ENCODE assay signal across 8 cellular contexts in the genomic region with DNA sequence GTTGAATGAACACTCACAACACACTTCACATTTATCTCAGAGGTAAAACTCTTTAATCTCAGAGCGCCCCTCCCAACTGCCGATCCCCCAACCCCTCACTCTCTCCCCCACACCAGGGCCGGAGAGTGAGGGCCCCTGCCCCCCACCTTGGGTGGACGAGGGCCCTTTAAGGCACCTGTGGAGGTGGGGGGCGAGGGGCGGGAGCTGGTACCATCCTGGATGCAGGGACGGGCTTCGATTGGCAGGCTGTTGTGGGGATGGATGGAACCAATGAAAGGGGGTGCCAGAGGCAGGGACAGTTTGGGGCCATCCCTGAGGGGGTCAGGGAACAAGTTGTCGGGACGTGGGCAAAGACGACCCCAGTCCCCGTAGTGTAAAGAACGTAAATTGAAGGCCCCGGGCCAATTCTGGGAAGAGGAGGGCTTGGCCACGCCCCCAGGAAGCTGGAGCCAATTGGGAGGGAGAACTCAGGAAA. TPM values are rescaled to one million over a fixed set of nuclear protein-coding genes. Genes with fewer than 3 reads are reported as not detected.
DNase-seq lines count a peak whose midpoint lies in the region; TF ChIP-seq lines count a peak whose summit lies in the region.

No MANE protein-coding gene starts in this region.

- H3K9ac ChIP-seq in Karpas-422 (ENCODE audit: low read length) (peak overlapping the region; percentile 67), trophoblast cell (ENCODE audit: low read length) (no peak overlapping the region)

- peaks cover 20% of the 10 kb centered on the region for H4K20me1 ChIP-seq in Karpas-422 (ENCODE audit: insufficient read depth, low read depth, low read length)

- peaks cover 49% of the 10 kb centered on the region for H3K4me1 ChIP-seq in Karpas-422 (ENCODE audit: low read length)
- peaks cover 15 to 23% of the 10 kb centered on the region in 2 experiments for H3K4me1 ChIP-seq in trophoblast cell (ENCODE audit: control insufficient read depth in 1 of 2, insufficient read depth in 2 of 2, low read length in 2 of 2)

- H3K4me3 ChIP-seq in Karpas-422 (ENCODE audit: low read length) (peak overlapping the region; percentile 59), epithelial cell of esophagus (ENCODE audit: low read length) (peak overlapping the region; percentile 52), trophoblast cell (ENCODE audit: low read depth, low read length) (peak overlapping the region; percentile 25)

- peaks cover 18% of the 10 kb centered on the region for H3K79me1 ChIP-seq in trophoblast cell (ENCODE audit: low read length)

- H3K9me2 ChIP-seq in Karpas-422 (replicated peaks; ENCODE audit: insufficient read depth, low read length), result no peaks in the 10 kb centered on the region

- peak overlapping the region; percentile 49 for H3K18ac ChIP-seq in trophoblast cell (ENCODE audit: low read length)

- H3K14ac ChIP-seq in trophoblast cell (ENCODE audit: low read length), result peak overlapping the region; percentile 47

- peak overlapping the region; percentile 52; the same call in 1 of the 2 replicates for H2AFZ ChIP-seq in Karpas-422 (ENCODE audit: low read length)
- peak overlapping the region; percentile 62 for H2AFZ ChIP-seq in trophoblast cell (ENCODE audit: insufficient read depth, low read length, poor library complexity)

- peaks cover 11% of the 10 kb centered on the region for H3K36me3 ChIP-seq in Karpas-422 (ENCODE audit: insufficient read depth, low read length)
- peaks cover 35 to 36% of the 10 kb centered on the region in 2 experiments for H3K36me3 ChIP-seq in trophoblast cell (ENCODE audit: control insufficient read depth in 1 of 2, insufficient read depth in 2 of 2, low read length in 2 of 2)

- H4K91ac ChIP-seq in trophoblast cell (ENCODE audit: low read depth, low read length), result peak overlapping the region; percentile 84

- peak overlapping the region; percentile 73 for H3K27ac ChIP-seq in Karpas-422 (ENCODE audit: low read length)
- no peak overlapping the region for H3K27ac ChIP-seq in trophoblast cell (ENCODE audit: low read depth, low read length)

- no CpG with 5 or more reads among the region's 15 CpGs for WGBS in trophoblast cell (ENCODE audit: extremely low coverage, insufficient coverage, insufficient read length)

- peak; percentile 65 for DNase-seq in stimulated activated CD8-positive, alpha-beta memory T cell treated with anti-CD3 and anti-CD28 coated beads, Interleukin-7, amount 100 ng/mL, for 24 hours (ENCODE audit: low read depth)
- no peak for DNase-seq in stimulated activated CD8-positive, alpha-beta memory T cell treated with anti-CD3 and anti-CD28 coated beads, Interleukin-4, amount 100 ng/mL, for 48 hours
- DNase-seq in Karpas-422 (no peak), epithelial cell of esophagus (ENCODE audit: low read depth) (no peak), trophoblast cell (no peak), middle frontal gyrus (ENCODE audit: extremely low spot score, low spot score) (no peak), CD1c-positive myeloid dendritic cell (ENCODE audit: extremely low spot score) (no peak), dermis blood vessel endothelial cell (no peak)

- H3K4me2 ChIP-seq in Karpas-422 (ENCODE audit: low read depth, low read length, poor library complexity, severe bottlenecking) (peak overlapping the region; percentile 74), trophoblast cell (ENCODE audit: low read length) (peak overlapping the region; percentile 73)

- peak overlapping the region; percentile 13 for H2BK5ac ChIP-seq in trophoblast cell (ENCODE audit: low read depth, low read length, poor library complexity)

- peak overlapping the region; percentile 77 for H2AK5ac ChIP-seq in trophoblast cell (ENCODE audit: low read length)

- H3K23ac ChIP-seq in trophoblast cell (ENCODE audit: low read length), result no peak overlapping the region

- peak overlapping the region; percentile 92 for H4K8ac ChIP-seq in trophoblast cell (ENCODE audit: low read depth, low read length)

- H3K79me2 ChIP-seq in Karpas-422 (ENCODE audit: low read length) (peaks cover 28% of the 10 kb centered on the region), trophoblast cell (ENCODE audit: control insufficient read depth, insufficient read depth, low read length, poor library complexity) (peaks cover 7% of the 10 kb centered on the region)

- no peak overlapping the region for H2BK12ac ChIP-seq in trophoblast cell (ENCODE audit: low read length)

- H3K9me3 ChIP-seq in Karpas-422 (ENCODE audit: low read length), result no peaks in the 10 kb centered on the region
- H3K9me3 ChIP-seq in trophoblast cell (ENCODE audit: insufficient read depth, low read depth, low read length), result no peaks in the 10 kb centered on the region

- peak overlapping the region; percentile 29 for H3K4ac ChIP-seq in trophoblast cell (ENCODE audit: low read depth, low read length)

- H3K27me3 ChIP-seq in Karpas-422 (ENCODE audit: low read length) (no peaks in the 10 kb centered on the region), trophoblast cell (ENCODE audit: insufficient read depth, low read length) (no peaks in the 10 kb centered on the region)

- H2BK120ac ChIP-seq in trophoblast cell (ENCODE audit: insufficient read depth, low read length, poor library complexity), result peak overlapping the region; percentile 65

- H4K12ac ChIP-seq in trophoblast cell (ENCODE audit: low read depth, low read length), result peak overlapping the region; percentile 68

- TF ChIP-seq CTCF in epithelial cell of esophagus (IDR thresholded peaks at IDR 0.05; ENCODE audit: insufficient read depth, low read depth, low read length, missing control alignments), result no peak

RNA-seq across cellular contexts. Expression of a gene that starts 1.7 kb away (rescaled TPM):
- 49.4 and 101 TPM in 2 replicates for total RNA-seq in Karpas-422 (2014; rRNA removed; shearing (Covaris generic); ENCODE audit: low replicate concordance)
- polyA plus RNA-seq in trophoblast cell (2013), result 43.8 and 44.8 TPM in 2 replicates
- total RNA-seq in dermis blood vessel endothelial cell, result 44.3 and 60.4 TPM in 2 replicates

RNA-seq across cellular contexts. Expression of a gene that starts 8.1 kb away (rescaled TPM):
- total RNA-seq in Karpas-422 (2014; rRNA removed; shearing (Covaris generic); ENCODE audit: low replicate concordance), result 8.2 and 8.9 TPM in 2 replicates
- 142 and 143 TPM in 2 replicates for polyA plus RNA-seq in trophoblast cell (2013)
- total RNA-seq in dermis blood vessel endothelial cell, result 9.9 and 13.0 TPM in 2 replicates

RNA-seq across cellular contexts. Expression of a gene that starts 8.5 kb away (rescaled TPM):
- total RNA-seq in Karpas-422 (2014; rRNA removed; shearing (Covaris generic); ENCODE audit: low replicate concordance), result 13.6 and 17.8 TPM in 2 replicates
- polyA plus RNA-seq in trophoblast cell (2013), result 38.8 and 40.1 TPM in 2 replicates
- 7.5 and 13.8 TPM in 2 replicates for total RNA-seq in dermis blood vessel endothelial cell

RNA-seq across cellular contexts. Expression of a gene that starts 18.1 kb away (rescaled TPM):
- 67.8 and 114 TPM in 2 replicates for total RNA-seq in Karpas-422 (2014; rRNA removed; shearing (Covaris generic); ENCODE audit: low replicate concordance)
- polyA plus RNA-seq in trophoblast cell (2013), result 233 and 241 TPM in 2 replicates
- total RNA-seq in dermis blood vessel endothelial cell, result 57.2 and 72.9 TPM in 2 replicates

RNA-seq across cellular contexts. Expression of a gene that starts 27.6 kb away (rescaled TPM):
- not detected in 2 replicates for total RNA-seq in Karpas-422 (2014; rRNA removed; shearing (Covaris generic); ENCODE audit: low replicate concordance)
- polyA plus RNA-seq in trophoblast cell (2013), result 0.30 and 0.33 TPM in 2 replicates
- total RNA-seq in dermis blood vessel endothelial cell, result 2.1 and 3.6 TPM in 2 replicates
